8 cellular contexts compared by ENCODE assay signal in the genomic region with DNA sequence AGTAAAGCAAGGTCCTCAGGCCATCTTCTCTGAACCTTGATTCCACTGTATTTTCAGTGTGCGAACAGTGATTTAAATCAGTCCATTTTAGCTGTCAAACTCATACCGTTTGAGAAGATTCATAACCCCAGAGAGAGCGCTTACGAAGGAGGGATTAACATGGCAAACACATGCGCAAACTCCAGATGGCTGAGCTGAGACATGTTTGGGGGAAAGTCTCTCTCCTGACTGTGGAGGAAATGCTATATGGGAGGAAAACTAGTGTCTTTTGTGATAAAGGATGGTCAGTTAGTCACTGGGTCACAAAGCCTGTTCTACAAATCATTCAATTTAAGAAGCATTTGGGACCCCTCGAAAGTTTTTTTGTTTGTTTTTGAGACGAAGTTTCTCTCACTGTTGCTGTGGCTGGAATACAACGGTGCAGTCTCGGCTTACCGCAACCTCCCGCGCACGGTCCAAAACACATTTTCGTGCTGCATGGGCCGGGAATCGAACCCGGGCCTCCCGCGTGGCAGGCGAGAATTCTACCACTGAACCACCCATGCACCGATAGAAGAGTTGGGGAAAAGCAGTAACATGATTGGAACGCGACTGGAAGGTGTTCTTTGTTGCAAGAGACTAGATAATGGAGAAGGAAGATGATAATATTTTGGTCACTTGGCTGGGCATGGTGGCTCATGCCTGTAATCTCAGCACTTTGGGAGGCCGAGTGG. TPM values are rescaled to one million over a fixed set of nuclear protein-coding genes. Genes with fewer than 3 reads are reported as not detected.
DNase-seq lines count a peak whose midpoint lies in the region; ATAC-seq, FAIRE-seq and TF ChIP-seq lines count a peak whose summit lies in the region.

No MANE protein-coding gene starts in this region.

- H3K4me3 Mint-ChIP-seq in activated T-cell treated with anti-CD3 and anti-CD28 coated beads, Interleukin-2, amount 50 U/mL, for 72 hours = peak overlapping the region; percentile 59 to 66
- H3K4me3 Mint-ChIP-seq in glutamatergic neuron (ENCODE audit: unreplicated experiment) = peak overlapping the region; percentile 84

- peak; percentile 90 for FAIRE-seq in D721Med (lab: Jason Lieb, UNC)

- DNase-seq in D721Med (ENCODE audit: insufficient read length, low spot score) (peak; percentile 47), HEK293T (ENCODE audit: extremely low spot score) (peak; percentile 73), NCI-H526 treated with DMSO at 0.1 percent for 48 hours (lab: John Stamatoyannopoulos, UW) (peak; percentile 74), glutamatergic neuron (peak; percentile 78), retina (peak; percentile 75), coronary artery (ENCODE audit: low spot score) (no peak)
- DNase-seq in activated T-cell treated with anti-CD3 and anti-CD28 coated beads, Interleukin-2, amount 50 U/mL, for 72 hours = peak; percentile 43 to 47

- H3K9me3 ChIP-seq in gastroesophageal sphincter = no peaks in the 10 kb centered on the region

- H3K27ac Mint-ChIP-seq in activated T-cell treated with anti-CD3 and anti-CD28 coated beads, Interleukin-2, amount 50 U/mL, for 72 hours = peak overlapping the region; percentile 87
- H3K27ac Mint-ChIP-seq in glutamatergic neuron (ENCODE audit: unreplicated experiment) = peak overlapping the region; percentile 94

- TF ChIP-seq POLR2A in gastroesophageal sphincter (IDR thresholded peaks at IDR 0.05) = no peak

- no peak for TF ChIP-seq CTCF in D721Med (IDR thresholded peaks at IDR 0.05; ENCODE audit: insufficient read depth, missing control alignments)
- TF ChIP-seq CTCF in glutamatergic neuron (IDR thresholded peaks at IDR 0.05; ENCODE audit: partially characterized antibody, unreplicated experiment) = no peak
- no peak for TF ChIP-seq CTCF in coronary artery (IDR thresholded peaks at IDR 0.05)
- TF ChIP-seq CTCF in gastroesophageal sphincter (IDR thresholded peaks at IDR 0.05) = no peak

- peaks cover 10% of the 10 kb centered on the region for H3K4me1 Mint-ChIP-seq in activated T-cell treated with anti-CD3 and anti-CD28 coated beads, Interleukin-2, amount 50 U/mL, for 72 hours (ENCODE audit: low read depth)
- H3K4me1 Mint-ChIP-seq in glutamatergic neuron (ENCODE audit: low read depth, unreplicated experiment) = peaks cover 4% of the 10 kb centered on the region

- 16 to 21% methylated on average over 11 to 24 of the region's 24 CpGs for WGBS in gastroesophageal sphincter (ENCODE audit: low coverage in 1 of 2), 2 donors

- no peaks in the 10 kb centered on the region for H3K36me3 Mint-ChIP-seq in activated T-cell treated with anti-CD3 and anti-CD28 coated beads, Interleukin-2, amount 50 U/mL, for 72 hours (ENCODE audit: insufficient read depth in 2 of 2)
- H3K36me3 Mint-ChIP-seq in glutamatergic neuron (ENCODE audit: unreplicated experiment) = no peaks in the 10 kb centered on the region

- no peak overlapping the region for H3K27ac ChIP-seq in coronary artery
- no peak overlapping the region for H3K27ac ChIP-seq in gastroesophageal sphincter

- POLR2A ChIA-PET in HEK293T (lab: Yijun Ruan, JAX) = interaction anchor here (1.3 kb wide), 1 partner anchor 66 kb away, joined by 3 read pairs; no protein-coding TSS in a partner anchor

- peaks cover 14% of the 10 kb centered on the region for H3K27me3 Mint-ChIP-seq in activated T-cell treated with anti-CD3 and anti-CD28 coated beads, Interleukin-2, amount 50 U/mL, for 72 hours (ENCODE audit: low read depth)
- H3K27me3 Mint-ChIP-seq in glutamatergic neuron (ENCODE audit: unreplicated experiment) = peaks cover 7% of the 10 kb centered on the region

- CTCF ChIA-PET in HEK293T (lab: Yijun Ruan, JAX) = interaction anchor here (0.6 to 0.9 kb wide), 3 partner anchors 57 to 1248 kb away, joined by 3 read pairs; no protein-coding TSS in a partner anchor

- H3K9me3 Mint-ChIP-seq in activated T-cell treated with anti-CD3 and anti-CD28 coated beads, Interleukin-2, amount 50 U/mL, for 72 hours = no peaks in the 10 kb centered on the region
- H3K9me3 Mint-ChIP-seq in glutamatergic neuron (ENCODE audit: unreplicated experiment) = peaks cover 9% of the 10 kb centered on the region

- no peaks in the 10 kb centered on the region for H3K36me3 ChIP-seq in gastroesophageal sphincter

- peak; percentile 85 to 92 for ATAC-seq in activated T-cell treated with anti-CD3 and anti-CD28 coated beads, Interleukin-2, amount 50 U/mL, for 72 hours (replicated peaks in 1 of 2)
- ATAC-seq in gastroesophageal sphincter = no peak

- H3K27me3 ChIP-seq in gastroesophageal sphincter = no peaks in the 10 kb centered on the region

- no peak overlapping the region for H3K4me3 ChIP-seq in coronary artery
- no peak overlapping the region for H3K4me3 ChIP-seq in gastroesophageal sphincter

- H3K4me1 ChIP-seq in gastroesophageal sphincter = peaks cover 0 to 8% (median 3%) of the 10 kb centered on the region in 3 donors

- TF ChIP-seq EP300 in gastroesophageal sphincter (IDR thresholded peaks at IDR 0.05) = no peak

TF ChIP-seq in HEK293T, 16 proteins besides CTCF, POLR2A, EP300 and RAD21:
- TF ChIP-seq FOXM1 (IDR thresholded peaks at IDR 0.05; ENCODE audit: borderline replicate concordance) = peak; percentile 67; the same call in 1 of the 2 replicates
- no peak for TF ChIP-seq FOXA1 (IDR thresholded peaks at IDR 0.05)
- no peak for TF ChIP-seq FOXK2 (IDR thresholded peaks at IDR 0.05)
- TF ChIP-seq HDGF (IDR thresholded peaks at IDR 0.05; ENCODE audit: borderline replicate concordance) = no peak
- peak; percentile 63; the same call in 1 of the 2 replicates for TF ChIP-seq ARNT (IDR thresholded peaks at IDR 0.05)
- TF ChIP-seq ELF4 (IDR thresholded peaks at IDR 0.05) = no peak
- 0 out of 2 replicates have a peak, but pooled peaks have one; percentile 56 for TF ChIP-seq TARDBP (IDR thresholded peaks at IDR 0.05)
- no peak for TF ChIP-seq ZNF384 (IDR thresholded peaks at IDR 0.05)
- TF ChIP-seq PKNOX1 (IDR thresholded peaks at IDR 0.05) = peak; percentile 94
- TF ChIP-seq CTBP1 (IDR thresholded peaks at IDR 0.05; ENCODE audit: borderline replicate concordance) = peak; percentile 97

RNA-seq across cellular contexts. Expression of gene CXADR, which starts 58.4 kb away (rescaled TPM):
- total RNA-seq in activated T-cell treated with anti-CD3 and anti-CD28 coated beads, Interleukin-2, amount 50 U/mL, for 72 hours = under 1 TPM; 0.23 to 0.48 TPM
- total RNA-seq in glutamatergic neuron (ENCODE audit: unreplicated experiment) (54.9 TPM), gastroesophageal sphincter (10 to 100 TPM in 1 of 4 donors, 1 to 10 TPM in 2, under 1 TPM in 1; 0.54 to 10.6 (median 4.4) TPM)
